ENCODE assay signal across 27 cellular contexts in the genomic region with DNA sequence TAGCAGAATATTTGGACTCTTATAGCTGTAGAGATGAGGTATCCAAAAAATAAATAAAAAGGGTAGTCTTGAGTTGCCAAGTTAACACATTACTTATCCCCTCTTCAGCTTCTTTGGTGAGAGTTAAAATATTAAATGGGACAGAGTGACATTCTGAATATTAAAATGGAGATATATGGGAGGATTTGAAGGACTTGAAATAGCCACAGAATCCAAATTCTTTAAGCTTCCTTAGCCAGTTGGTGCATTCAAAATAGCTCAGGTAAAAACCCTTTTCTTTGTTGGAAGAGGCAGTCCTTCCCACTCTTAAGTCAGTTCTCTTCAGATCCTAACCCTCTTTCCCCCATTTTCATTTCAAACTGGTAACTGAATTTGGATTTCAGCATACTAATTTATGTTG.
"Had no signal": no experiment of that assay in that cellular context is flagged by ENCODE, and none has a peak within 500 bp of the region (broad histone marks: within the 10 kb centered on the region; RNA-seq: fewer than 3 reads in every experiment).

No MANE protein-coding gene starts in this region.

- ATAC-seq: stimulated activated effector memory CD8-positive, alpha-beta T cell treated with anti-CD3 and anti-CD28 coated beads, Interleukin-12 subunit alpha, Interleukin-12 subunit beta, amount 100 ng/mL, for 72 hours; stimulated activated memory B cell treated with anti-CD40 and anti-IgM and Interleukin-4, amounts not matched to agents 10 μg/mL and 1 μg/mL and 100 μg/mL, for 72 hours; stimulated activated naive B cell treated with anti-CD40 and anti-IgM and Interleukin-4, amounts not matched to agents 10 μg/mL and 1 μg/mL and 100 μg/mL, for 72 hours; stimulated activated naive CD8-positive, alpha-beta T cell treated with anti-CD3 and anti-CD28 coated beads, Interleukin-15, amount 100 ng/mL, for 72 hours; stimulated activated naive CD8-positive, alpha-beta T cell treated with anti-CD3 and anti-CD28 coated beads, Interleukin-15, Interleukin-2, amounts not matched to agents 100 U/mL and 50 U/mL, for 24 hours; upper lobe of right lung had no signal

- H3K27me3 Mint-ChIP-seq: stimulated activated memory B cell treated with anti-CD40 and anti-IgM and Interleukin-4, amounts not matched to agents 10 μg/mL and 1 μg/mL and 100 μg/mL, for 72 hours; stimulated activated naive CD8-positive, alpha-beta T cell treated with anti-CD3 and anti-CD28 coated beads, Interleukin-15, amount 100 ng/mL, for 72 hours; stimulated activated naive CD8-positive, alpha-beta T cell treated with anti-CD3 and anti-CD28 coated beads, Interleukin-15, Interleukin-2, amounts not matched to agents 100 ng/mL and 50 ng/mL, for 24 hours; type B pancreatic cell had no signal

- DNase-seq: stimulated activated CD4-positive, alpha-beta T cell treated with anti-CD3 and anti-CD28 coated beads, Interleukin-2, amount 100 ng/mL, for 48 hours; stimulated activated CD4-positive, alpha-beta T cell treated with anti-CD3 and anti-CD28 coated beads, Interleukin-4, amount 100 ng/mL, for 1 hour; stimulated activated CD4-positive, alpha-beta T cell treated with anti-CD3 and anti-CD28 coated beads, Interleukin-4, amount 100 ng/mL, for 24 hours; stimulated activated CD4-positive, alpha-beta T cell treated with anti-CD3 and anti-CD28 coated beads, Interleukin-4, amount 100 ng/mL, for 4 hours; stimulated activated CD8-positive, alpha-beta memory T cell treated with anti-CD3 and anti-CD28 coated beads, Interleukin-4, amount 100 ng/mL, for 48 hours; stimulated activated naive B cell treated with anti-CD40 and anti-IgM and Interleukin-4, amounts not matched to agents 10 μg/mL and 1 μg/mL and 100 μg/mL, for 72 hours; stimulated activated naive CD4-positive, alpha-beta T cell; stimulated activated naive CD4-positive, alpha-beta T cell treated with Interleukin-2 at 50 U/mL for 16 hours; stimulated activated naive CD8-positive, alpha-beta T cell treated with anti-CD3 and anti-CD28 coated beads, Interleukin-15, amount 100 ng/mL, for 72 hours; stimulated activated naive CD8-positive, alpha-beta T cell treated with anti-CD3 and anti-CD28 coated beads, Interleukin-15, Interleukin-2, amounts not matched to agents 100 U/mL and 50 U/mL, for 24 hours; stomach; substantia nigra; thyroid gland; tibial artery; transverse colon; trophoblast cell; upper lobe of left lung; upper lobe of right lung; uterus had no signal

- H3K4me3 ChIP-seq: stomach, suprapubic skin, thoracic aorta, thyroid gland, tibial artery, tibial nerve, transverse colon, upper lobe of left lung, upper lobe of right lung, uterus, vagina had no signal

- H3K36me3 Mint-ChIP-seq: stimulated activated effector memory CD8-positive, alpha-beta T cell treated with anti-CD3 and anti-CD28 coated beads, Interleukin-12 subunit alpha, Interleukin-12 subunit beta, amount 100 ng/mL, for 72 hours; stimulated activated memory B cell treated with anti-CD40 and anti-IgM and Interleukin-4, amounts not matched to agents 10 μg/mL and 1 μg/mL and 100 μg/mL, for 72 hours; stimulated activated naive B cell treated with anti-CD40 and anti-IgM and Interleukin-4, amounts not matched to agents 10 μg/mL and 1 μg/mL and 100 μg/mL, for 72 hours; type B pancreatic cell had no signal

- H3K36me3 ChIP-seq: stomach, suprapubic skin, thoracic aorta, thyroid gland, tibial artery, tibial nerve, transverse colon, upper lobe of left lung, upper lobe of right lung, uterus, vagina had no signal

- H3K4me3 Mint-ChIP-seq: stimulated activated effector memory CD8-positive, alpha-beta T cell treated with anti-CD3 and anti-CD28 coated beads, Interleukin-12 subunit alpha, Interleukin-12 subunit beta, amount 100 ng/mL, for 72 hours; stimulated activated memory B cell treated with anti-CD40 and anti-IgM and Interleukin-4, amounts not matched to agents 10 μg/mL and 1 μg/mL and 100 μg/mL, for 72 hours; stimulated activated naive B cell treated with anti-CD40 and anti-IgM and Interleukin-4, amounts not matched to agents 10 μg/mL and 1 μg/mL and 100 μg/mL, for 72 hours; stimulated activated naive CD8-positive, alpha-beta T cell treated with anti-CD3 and anti-CD28 coated beads, Interleukin-15, amount 100 ng/mL, for 72 hours; stimulated activated naive CD8-positive, alpha-beta T cell treated with anti-CD3 and anti-CD28 coated beads, Interleukin-15, Interleukin-2, amounts not matched to agents 100 ng/mL and 50 ng/mL, for 24 hours; type B pancreatic cell had no signal

- H3K27ac Mint-ChIP-seq: stimulated activated effector memory CD8-positive, alpha-beta T cell treated with anti-CD3 and anti-CD28 coated beads, Interleukin-12 subunit alpha, Interleukin-12 subunit beta, amount 100 ng/mL, for 72 hours; stimulated activated memory B cell treated with anti-CD40 and anti-IgM and Interleukin-4, amounts not matched to agents 10 μg/mL and 1 μg/mL and 100 μg/mL, for 72 hours; stimulated activated naive B cell treated with anti-CD40 and anti-IgM and Interleukin-4, amounts not matched to agents 10 μg/mL and 1 μg/mL and 100 μg/mL, for 72 hours; stimulated activated naive CD8-positive, alpha-beta T cell treated with anti-CD3 and anti-CD28 coated beads, Interleukin-15, amount 100 ng/mL, for 72 hours; stimulated activated naive CD8-positive, alpha-beta T cell treated with anti-CD3 and anti-CD28 coated beads, Interleukin-15, Interleukin-2, amounts not matched to agents 100 ng/mL and 50 ng/mL, for 24 hours; type B pancreatic cell had no signal

- H3K9me3 ChIP-seq: suprapubic skin, thyroid gland, upper lobe of right lung, uterus, vagina had no signal

- H3K4me1 ChIP-seq: stomach, suprapubic skin, thyroid gland, tibial artery, tibial nerve, transverse colon, upper lobe of left lung, upper lobe of right lung, uterus, vagina had no signal

- H3K27me3 ChIP-seq: stomach, suprapubic skin, thyroid gland, tibial artery, tibial nerve, transverse colon, upper lobe of left lung, upper lobe of right lung, uterus, vagina had no signal

- H3K27ac ChIP-seq: stomach, suprapubic skin, thoracic aorta, thyroid gland, tibial artery, tibial nerve, transverse colon, upper lobe of left lung, upper lobe of right lung, uterus, vagina had no signal

- H3K4me1 Mint-ChIP-seq: stimulated activated memory B cell treated with anti-CD40 and anti-IgM and Interleukin-4, amounts not matched to agents 10 μg/mL and 1 μg/mL and 100 μg/mL, for 72 hours; stimulated activated naive B cell treated with anti-CD40 and anti-IgM and Interleukin-4, amounts not matched to agents 10 μg/mL and 1 μg/mL and 100 μg/mL, for 72 hours had no signal
